ENCODE assay signal across 24 cellular contexts in the genomic region with DNA sequence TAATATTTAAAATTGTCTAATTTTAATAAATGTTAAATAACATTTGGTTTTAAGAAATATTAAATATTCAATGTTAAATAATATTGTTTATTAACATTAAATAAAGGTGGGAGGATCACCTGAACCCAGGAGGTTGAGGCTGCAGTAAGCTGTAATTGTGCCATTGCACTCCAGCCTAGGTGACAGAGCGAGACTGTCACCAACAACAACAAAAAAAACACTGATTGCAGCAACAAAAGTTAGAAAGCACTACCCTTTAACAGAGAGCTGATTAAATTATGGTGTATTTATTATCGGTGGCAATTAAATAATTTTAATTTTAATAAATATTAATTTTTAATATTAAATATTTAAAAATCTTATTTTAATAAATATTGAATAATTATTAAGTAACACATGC.
"Had no signal": no experiment of that assay in that cellular context is flagged by ENCODE, and none has a peak within 500 bp of the region (broad histone marks: within the 10 kb centered on the region; RNA-seq: fewer than 3 reads in every experiment).

No MANE protein-coding gene starts in this region.

- FAIRE-seq: HTR-8/SVneo, RCC 7860 had no signal

- H3K27ac ChIP-seq: HL-60, SJSA1, SK-N-MC had no signal

- H3K9me3 ChIP-seq: SJSA1 had no signal

- H3K4me1 ChIP-seq: SJSA1 had no signal

- H3K27me3 ChIP-seq: SJSA1 had no signal

- DNase-seq: KBM-7, MV-4-11, NCI-H1048, NCI-H1105, NCI-H1417, NCI-H1436 treated with DMSO at 0.1 percent for 48 hours, NCI-H1694 treated with DMSO at 0.1 percent for 48 hours, NCI-H1930, NCI-H2081, NCI-H2107, NCI-H226, NCI-H446, NCI-H510A, NCI-H524 treated with DMSO at 0.1 percent for 48 hours, NCI-H69, NCI-H774, Right ventricle myocardium superior, RPMI8226, SIG-M5 had no signal

- H3K4me3 ChIP-seq: SJSA1, SK-N-MC had no signal
